In the genomic region with DNA sequence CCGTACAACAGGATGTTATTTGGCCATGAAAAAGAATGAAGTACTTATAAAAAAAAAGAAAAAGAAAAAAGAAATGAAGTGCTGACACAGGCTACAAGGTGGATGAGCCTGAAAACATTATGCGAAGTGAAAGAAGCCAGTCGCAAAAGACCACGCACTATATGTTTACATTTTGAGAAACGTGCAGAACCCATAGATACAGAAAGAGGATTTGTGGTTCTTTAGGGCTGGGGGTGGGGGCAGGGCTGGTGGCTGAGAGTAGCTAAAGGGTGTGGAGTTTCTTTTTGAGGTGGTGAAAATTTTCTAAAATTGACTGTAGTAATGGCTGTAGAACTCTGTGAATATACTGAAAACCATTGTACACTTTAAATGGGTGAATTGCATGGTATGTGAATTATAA, we compare ENCODE assay signal across 30 cellular contexts.
"Had no signal": no experiment of that assay in that cellular context is flagged by ENCODE, and none has a peak within 500 bp of the region (broad histone marks: within the 10 kb centered on the region; RNA-seq: fewer than 3 reads in every experiment).

No MANE protein-coding gene starts in this region.

- H3K4me3 Mint-ChIP-seq: activated CD4-positive, alpha-beta T cell treated with anti-CD3 and anti-CD28 coated beads for 36 hours; activated CD8-positive, alpha-beta T cell treated with anti-CD3 and anti-CD28 coated beads for 36 hours; activated naive CD4-positive, alpha-beta T cell treated with anti-CD3 and anti-CD28 coated beads for 36 hours; activated T-cell treated with anti-CD3 and anti-CD28 coated beads, Interleukin-2, amount 50 U/mL, for 24 hours; activated T-helper 1 cell treated with anti-CD3 and anti-CD28 coated beads, Interleukin-12 subunit alpha, Interleukin-12 subunit beta, Interleukin-2, Interleukin-4 antibody, amounts not matched to agents 30 ng/mL and 10 ng/mL and 1 ng/mL, durations not matched to agents 14 hours and 24 hours and 36 hours; WTC11 had no signal

- H3K27me3 ChIP-seq: adrenal gland, body of pancreas, breast epithelium, SJCRH30 had no signal

- H3K9me3 ChIP-seq: adrenal gland, body of pancreas, breast epithelium, SJCRH30 had no signal

- H3K4me1 ChIP-seq: adrenal gland, body of pancreas, breast epithelium had no signal

- H3K4me3 ChIP-seq: adrenal gland, body of pancreas, breast epithelium, SJCRH30, SK-N-MC had no signal

- H3K9me3 Mint-ChIP-seq: activated CD8-positive, alpha-beta T cell treated with anti-CD3 and anti-CD28 coated beads for 36 hours; activated naive CD4-positive, alpha-beta T cell treated with anti-CD3 and anti-CD28 coated beads for 36 hours had no signal

- H3K36me3 Mint-ChIP-seq: activated naive CD4-positive, alpha-beta T cell treated with anti-CD3 and anti-CD28 coated beads, Interleukin-2, amount 50 U/mL, for 72 hours had no signal

- H3K27ac ChIP-seq: adrenal gland, body of pancreas, breast epithelium, SJCRH30, SK-N-MC had no signal

- H3K36me3 ChIP-seq: adrenal gland, breast epithelium, SJCRH30 had no signal

- DNase-seq: activated CD4-positive, alpha-beta T cell treated with anti-CD3 and anti-CD28 coated beads for 36 hours; activated CD4-positive, alpha-beta T cell treated with anti-CD3 and anti-CD28 coated beads, Interleukin-2, amount 50 U/mL, for 1 hour; activated CD8-positive, alpha-beta T cell treated with anti-CD3 and anti-CD28 coated beads for 36 hours; activated gamma-delta T cell treated with Interleukin-2 at 50 U/mL for 16 hours; activated naive CD4-positive, alpha-beta T cell treated with anti-CD3 and anti-CD28 coated beads for 36 hours; activated T-cell treated with anti-CD3 and anti-CD28 coated beads, Interleukin-2, amount 50 U/mL, for 24 hours; adrenal gland; body of pancreas; Karpas-422; KBM-7; NCI-H1048; NCI-H1105 treated with DMSO at 0.1 percent for 48 hours; NCI-H1436; NCI-H1694; NCI-H1930; NCI-H2081 treated with DMSO at 0.1 percent for 48 hours; NCI-H226; NCI-H446 treated with DMSO at 0.1 percent for 48 hours; NCI-H524; NCI-H69; NCI-H82; SHP77; SJCRH30 had no signal

- ATAC-seq: activated CD4-positive, alpha-beta T cell treated with anti-CD3 and anti-CD28 coated beads for 36 hours; activated CD4-positive, CD25-positive, alpha-beta regulatory T cell treated with anti-CD3 and anti-CD28 coated beads, Interleukin-2, amount 50 U/mL, for 24 hours; activated CD8-positive, alpha-beta T cell treated with anti-CD3 and anti-CD28 coated beads for 36 hours; activated naive CD4-positive, alpha-beta T cell treated with anti-CD3 and anti-CD28 coated beads, Interleukin-2, amount 50 U/mL, for 72 hours; body of pancreas; Panc1; WTC11 had no signal

- H3K27ac Mint-ChIP-seq: activated CD4-positive, alpha-beta T cell treated with anti-CD3 and anti-CD28 coated beads for 36 hours; activated CD8-positive, alpha-beta T cell treated with anti-CD3 and anti-CD28 coated beads for 36 hours; activated naive CD4-positive, alpha-beta T cell treated with anti-CD3 and anti-CD28 coated beads for 36 hours; activated naive CD4-positive, alpha-beta T cell treated with anti-CD3 and anti-CD28 coated beads, Interleukin-2, amount 50 U/mL, for 72 hours; activated T-cell treated with anti-CD3 and anti-CD28 coated beads, Interleukin-2, amount 50 U/mL, for 24 hours; activated T-helper 1 cell treated with anti-CD3 and anti-CD28 coated beads, Interleukin-12 subunit alpha, Interleukin-12 subunit beta, Interleukin-2, Interleukin-4 antibody, amounts not matched to agents 30 ng/mL and 10 ng/mL and 1 ng/mL, durations not matched to agents 14 hours and 24 hours and 36 hours; WTC11 had no signal
